In genomic region chr2:15939854-15940660, GRCh38 we compare ENCODE assay signal across 8 cellular contexts. TPM values are rescaled to one million over a fixed set of nuclear protein-coding genes. Genes with fewer than 3 reads are reported as not detected.
DNase-seq lines count a peak whose midpoint lies in the region; ATAC-seq, FAIRE-seq and TF ChIP-seq lines count a peak whose summit lies in the region.

TSS of gene MYCN (plus strand) at chr2:15940550. CDS start at chr2:15942065, 1,515 bp downstream.

- H3K4me1 ChIP-seq in PC-3 (ENCODE audit: insufficient read depth, low read length) (0 out of 2 replicates have a peak, but pooled peaks cover 6% of the 10 kb centered on the region), GM12878 (ENCODE audit: control insufficient read depth, insufficient read depth, low read length) (no peaks in the 10 kb centered on the region), psoas muscle (peaks cover 29% of the 10 kb centered on the region)

- 7% methylated on average over 36 of the region's 47 CpGs for WGBS in GM12878 (ENCODE audit: insufficient coverage, insufficient replicate concordance, low lambda C conversion rate, missing lambda C conversion rate)
- 1% methylated on average over 46 to 47 of the region's 47 CpGs for WGBS in psoas muscle, 3 donors

- peak; percentile 74 for TF ChIP-seq RAD21 in GM12878 (IDR thresholded peaks at IDR 0.05; ENCODE audit: insufficient read depth, low read depth, low read length)

- BruUV-seq in PC-3 (replicated peaks; lab: Mats Ljungman, UMichigan) (no TSS peak), GM12878 (replicated peaks; lab: Mats Ljungman, UMichigan) (no TSS peak)

- peaks cover 67% of the 10 kb centered on the region for H3K27me3 ChIP-seq in PC-3 (ENCODE audit: low read length)
- H3K27me3 ChIP-seq in GM12878 (replicated peaks in 1 of 2; ENCODE audit: control insufficient read depth in 2 of 2, insufficient read depth in 2 of 2, low read length in 1 of 2): peaks cover 12 to 14% of the 10 kb centered on the region in 2 experiments
- peaks cover 0 to 38% (median 11%) of the 10 kb centered on the region in 3 donors for H3K27me3 ChIP-seq in psoas muscle (ENCODE audit: insufficient read depth in 3 of 3, low read length in 2 of 3)

- H4K20me1 ChIP-seq in PC-3 (ENCODE audit: low read length): no peaks in the 10 kb centered on the region
- no peaks in the 10 kb centered on the region for H4K20me1 ChIP-seq in GM12878 (ENCODE audit: control insufficient read depth, insufficient read depth)

- H3F3A ChIP-seq in PC-3 (ENCODE audit: low read length, unreplicated experiment): no peaks in the 10 kb centered on the region

- SMC1A ChIA-PET in GM12878 (lab: Charles Lee; ENCODE audit: uncharacterized antibody, unreplicated experiment): interaction anchor here (0.7 kb wide), 1 partner anchor 339 kb away, joined by 4 read pairs; no protein-coding TSS in a partner anchor

- ATAC-seq in GM18502 (IDR thresholded peaks at IDR 0.05; ENCODE audit: poor library complexity, unreplicated experiment): peak; percentile 26
- peak; percentile 16 for ATAC-seq in HG03521 (IDR thresholded peaks at IDR 0.05; ENCODE audit: unreplicated experiment)
- peak; percentile 36 for ATAC-seq in PC-3
- no peak for ATAC-seq in GM12878
- peak; percentile 27 to 62 (median 40) for ATAC-seq in psoas muscle
- no peak for ATAC-seq in GM19452 (IDR thresholded peaks at IDR 0.05; ENCODE audit: unreplicated experiment)

- TF ChIP-seq CTCF in PC-3 (conservative IDR thresholded peaks at IDR 0.05; ENCODE audit: low read depth, low read length) (peak; percentile 76; the same call in 1 of the 2 replicates), GM12878 (IDR thresholded peaks at IDR 0.05 in 2 of 3, conservative IDR thresholded peaks at IDR 0.05 in 1 of 3; ENCODE audit: control insufficient read depth in 2 of 3, extremely low read depth in 1 of 3, insufficient read depth in 1 of 3, low read depth in 3 of 3, low read length in 3 of 3) (peak in 1 of 3 experiments; percentile 45; a peak in 3 of 6 replicates), psoas muscle (IDR thresholded peaks at IDR 0.05) (no peak)

- no peaks in the 10 kb centered on the region for H3K36me3 ChIP-seq in PC-3 (ENCODE audit: low read depth, low read length)
- H3K36me3 ChIP-seq in GM12878 (ENCODE audit: control insufficient read depth in 2 of 2, insufficient read depth in 2 of 2, low read length in 1 of 2): no peaks in the 10 kb centered on the region
- H3K36me3 ChIP-seq in psoas muscle (ENCODE audit: insufficient read depth in 1 of 2, low read depth in 1 of 2): no peaks in the 10 kb centered on the region

- H3K4me3 ChIP-seq in PC-3 (ENCODE audit: low read length) (peak within 1 kb of the TSS; percentile 41; the same call in 1 of the 2 replicates), GM12878 (no peak within 1 kb of the TSS), psoas muscle (peak within 1 kb of the TSS; percentile 63)

- CTCF ChIA-PET in PC-3 (lab: Charles Lee) (no interaction called here), GM12878 (lab: Yijun Ruan, JAX) (interaction anchor here (1.0 to 1.2 kb wide), 6 partner anchors 9 to 567 kb away, joined by 3 to 6 read pairs (median 3); no protein-coding TSS in a partner anchor)

- H3K9ac ChIP-seq in PC-3 (ENCODE audit: low read length) (no peak within 1 kb of the TSS), GM12878 (ENCODE audit: control insufficient read depth, insufficient read depth, low read length) (no peak within 1 kb of the TSS)

- no peak for FAIRE-seq in GM12878 (lab: Jason Lieb, UNC)
- FAIRE-seq in RCC 7860 (lab: Jason Lieb, UNC): no peak

- RAD21 ChIA-PET in GM12878 (lab: Charles Lee; ENCODE audit: unreplicated experiment): interaction anchor here (1.1 kb wide), 2 partner anchors 342 to 348 kb away, joined by 3 to 5 read pairs; no protein-coding TSS in a partner anchor

- in situ Hi-C loops in GM12878 (cut with MboI): loop anchor here (5.0 to 25.0 kb wide), 2 partner anchors 672 to 822 kb away; no protein-coding TSS in a partner anchor

- H3K9me3 ChIP-seq in PC-3 (ENCODE audit: low read length) (no peaks in the 10 kb centered on the region), GM12878 (replicated peaks; ENCODE audit: control insufficient read depth, insufficient read depth, low read length) (no peaks in the 10 kb centered on the region), psoas muscle (no peaks in the 10 kb centered on the region)

- no peak for TF ChIP-seq EP300 in GM12878 (IDR thresholded peaks at IDR 0.05; ENCODE audit: borderline replicate concordance in 1 of 2, control insufficient read depth in 1 of 2, low read depth in 2 of 2, low read length in 2 of 2)

- H3K27ac ChIP-seq in PC-3 (ENCODE audit: low read length) (no peak within 1 kb of the TSS), GM12878 (ENCODE audit: control insufficient read depth, insufficient read depth) (no peak within 1 kb of the TSS), psoas muscle (no peak within 1 kb of the TSS)

- DNase-seq in PC-3 (no peak), GM12878 (ENCODE audit: low read depth, low spot score) (no peak), iPS DF 4.7 (ENCODE audit: extremely low read depth, low spot score) (peak; percentile 62), psoas muscle (peak in 1 of 2 donors; percentile 58), RCC 7860 (ENCODE audit: low spot score) (no peak)

- H3K9me2 ChIP-seq in PC-3 (replicated peaks; ENCODE audit: low read length): no peaks in the 10 kb centered on the region

- H3K79me2 ChIP-seq in PC-3 (ENCODE audit: low read length): no peaks in the 10 kb centered on the region
- no peaks in the 10 kb centered on the region for H3K79me2 ChIP-seq in GM12878 (ENCODE audit: control insufficient read depth, insufficient read depth, low read length)

- no peak for TF ChIP-seq POLR2A in GM12878 (IDR thresholded peaks at IDR 0.05; ENCODE audit: low read depth, low read length)

- intact Hi-C loops in PC-3 (cut with micrococcal nuclease) (loop anchor here (2.0 kb wide), 1 partner anchor 303 kb away; no protein-coding TSS in a partner anchor), GM12878 (cut with micrococcal nuclease; ENCODE audit: unreplicated experiment) (loop anchor here (1.0 to 2.0 kb wide), 3 partner anchors 303 to 669 kb away; no protein-coding TSS in a partner anchor), psoas muscle (cut with DNase I) (loop anchor here (1.0 to 10.0 kb wide), 10 partner anchors 303 to 817 kb away; no protein-coding TSS in a partner anchor)

- POLR2A ChIA-PET in PC-3 (lab: Charles Lee; ENCODE audit: unreplicated experiment): no interaction called here
- POLR2A ChIA-PET in GM12878 (lab: Charles Lee): no interaction called here

- H3K4me2 ChIP-seq in PC-3 (ENCODE audit: low read length) (peak within 1 kb of the TSS; percentile 71), GM12878 (ENCODE audit: control insufficient read depth, insufficient read depth) (no peak within 1 kb of the TSS)

- H2AFZ ChIP-seq in PC-3 (ENCODE audit: low read length) (peak within 1 kb of the TSS; percentile 40; the same call in 1 of the 2 replicates), GM12878 (ENCODE audit: control insufficient read depth, low read depth, low read length) (no peak within 1 kb of the TSS)

TF ChIP-seq in GM12878, 131 proteins besides CTCF, POLR2A, EP300 and RAD21:
- no peak for TF ChIP-seq BCLAF1 (IDR thresholded peaks at IDR 0.05)
- TF ChIP-seq SMC3 (IDR thresholded peaks at IDR 0.05; ENCODE audit: borderline replicate concordance, low read length): peak; percentile 50; the same call in 1 of the 2 replicates

RNA-seq across cellular contexts. Expression of gene MYCN, which starts in this region (rescaled TPM):
- total RNA-seq in PC-3 (2014; rRNA removed): not detected in 2 replicates
- total RNA-seq in GM12878 (2013; cell fraction: nucleolus; rRNA removed): not detected in 2 replicates
- not detected in 2 replicates for total RNA-seq in GM12878 (2014; rRNA removed)
- total RNA-seq in GM12878 (2014; rRNA removed; fragmentation: Illumina TruSeq; extraction: Trizol): not detected in 2 replicates
- total RNA-seq in GM12878 (2021): not detected in 2 replicates
- not detected for polyA plus RNA-seq in GM12878 (2011; ENCODE audit: low read depth)
- not detected in 2 replicates for polyA plus RNA-seq in GM12878 (2011; rRNA removed)
- not detected in 2 replicates for polyA plus RNA-seq in GM12878 (2011; cell fraction: cytosol; rRNA removed)
- polyA plus RNA-seq in GM12878 (2011; cell fraction: nucleus; rRNA removed): not detected in 2 replicates
- not detected in 2 replicates for polyA plus RNA-seq in GM12878 (2012)
- not detected in 2 replicates for polyA plus RNA-seq in GM12878 (2014; fragmentation: Illumina TruSeq; extraction: Trizol)
- not detected for polyA plus RNA-seq in GM12878 (2014; fragmentation: Nextera tagmentation; extraction: Ambion mirVana)
- not detected in 2 replicates for polyA plus RNA-seq in GM12878 (2014; rRNA removed)
- polyA plus RNA-seq in GM12878 (2016; fragmentation: Nextera tagmentation; extraction: Ambion mirVana): not detected
- not detected in 2 replicates for polyA minus RNA-seq in GM12878 (2011; rRNA and poly(A)+ RNA removed)
- polyA minus RNA-seq in GM12878 (2011; cell fraction: cytosol; rRNA and poly(A)+ RNA removed): not detected in 2 replicates
- polyA minus RNA-seq in GM12878 (2011; cell fraction: nucleus; rRNA and poly(A)+ RNA removed): not detected in 2 replicates
- under 1 TPM; 0.25 to 0.36 (median 0.30) TPM for total RNA-seq in psoas muscle
- polyA plus RNA-seq in psoas muscle: under 1 TPM; 0.10 to 0.29 (median 0.21) TPM

Comparison
In these comparisons a context has a peak if more than half of its experiments do, and no peak if none do; other contexts are left out.
1. Peak in ATAC-seq, H3K4me3 ChIP-seq and H3K4me2 ChIP-seq in PC-3; RNA of the gene not detected or under 1 TPM.
2. Peak in ATAC-seq and H3K4me3 ChIP-seq in psoas muscle; RNA of the gene not detected or under 1 TPM.
3. ATAC-seq: peak in GM18502 (single experiment) and HG03521 (single experiment); none in GM12878 (single experiment) and GM19452 (single experiment).